Comparison of ENCODE assay signal across 19 cellular contexts in the genomic region with DNA sequence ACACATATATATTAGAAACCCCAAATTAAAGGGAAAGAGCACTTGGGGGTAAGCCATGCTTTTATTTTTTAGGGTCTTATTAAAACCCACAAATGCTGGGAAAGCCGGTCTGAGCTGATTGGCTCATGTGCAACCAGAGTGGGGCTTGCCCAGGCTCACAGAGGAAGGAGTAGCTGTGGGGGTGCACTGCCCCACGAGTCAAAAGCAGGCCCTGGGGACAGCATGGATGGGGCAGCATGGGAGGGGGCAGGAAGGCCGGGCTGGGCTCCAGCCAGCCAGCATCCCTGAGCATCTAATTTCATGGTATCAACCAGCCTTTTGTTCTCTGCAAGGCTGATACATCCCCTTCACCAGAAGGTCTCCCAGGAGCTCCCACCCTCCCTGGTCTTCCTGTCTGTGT.
"Had no signal": no experiment of that assay in that cellular context is flagged by ENCODE, and none has a peak within 500 bp of the region (broad histone marks: within the 10 kb centered on the region; RNA-seq: fewer than 3 reads in every experiment).

No MANE protein-coding gene starts in this region.

- H3K4me1 ChIP-seq: gastrocnemius medialis, psoas muscle, sigmoid colon, testis, tibial artery had no signal

- H3K27ac ChIP-seq: dorsolateral prefrontal cortex, gastrocnemius medialis, neutrophil, ovary, psoas muscle, sigmoid colon, testis, tibial artery had no signal

- H3K9me3 ChIP-seq: gastrocnemius medialis, neutrophil, ovary, psoas muscle, sigmoid colon, testis, tibial artery had no signal

- H3K36me3 ChIP-seq: gastrocnemius medialis, neutrophil, ovary, sigmoid colon, tibial artery had no signal

- H3K4me3 ChIP-seq: dorsolateral prefrontal cortex, gastrocnemius medialis, lung, ovary, psoas muscle, sigmoid colon, testis, tibial artery had no signal

- FAIRE-seq: colon, keratinocyte had no signal

- DNase-seq: dorsolateral prefrontal cortex; effector CD4-positive, alpha-beta T cell; gastrocnemius medialis; head of caudate nucleus; natural killer cell; ovary; psoas muscle; right cardiac atrium; sigmoid colon; stimulated activated CD4-positive, alpha-beta T cell treated with anti-CD3 and anti-CD28 coated beads, Interleukin-2, amount 100 ng/mL, for 24 hours; stimulated activated CD4-positive, alpha-beta T cell treated with anti-CD3 and anti-CD28 coated beads, Interleukin-4, amount 100 ng/mL, for 24 hours; stimulated activated naive CD8-positive, alpha-beta T cell treated with anti-CD3 and anti-CD28 coated beads, Interleukin-15, Interleukin-2, amounts not matched to agents 100 U/mL and 50 U/mL, for 24 hours; substantia nigra; testis; tibial artery had no signal

- H3K27me3 ChIP-seq: dorsolateral prefrontal cortex, gastrocnemius medialis, ovary, testis had no signal
